8 cellular contexts compared by ENCODE assay signal in the genomic region with DNA sequence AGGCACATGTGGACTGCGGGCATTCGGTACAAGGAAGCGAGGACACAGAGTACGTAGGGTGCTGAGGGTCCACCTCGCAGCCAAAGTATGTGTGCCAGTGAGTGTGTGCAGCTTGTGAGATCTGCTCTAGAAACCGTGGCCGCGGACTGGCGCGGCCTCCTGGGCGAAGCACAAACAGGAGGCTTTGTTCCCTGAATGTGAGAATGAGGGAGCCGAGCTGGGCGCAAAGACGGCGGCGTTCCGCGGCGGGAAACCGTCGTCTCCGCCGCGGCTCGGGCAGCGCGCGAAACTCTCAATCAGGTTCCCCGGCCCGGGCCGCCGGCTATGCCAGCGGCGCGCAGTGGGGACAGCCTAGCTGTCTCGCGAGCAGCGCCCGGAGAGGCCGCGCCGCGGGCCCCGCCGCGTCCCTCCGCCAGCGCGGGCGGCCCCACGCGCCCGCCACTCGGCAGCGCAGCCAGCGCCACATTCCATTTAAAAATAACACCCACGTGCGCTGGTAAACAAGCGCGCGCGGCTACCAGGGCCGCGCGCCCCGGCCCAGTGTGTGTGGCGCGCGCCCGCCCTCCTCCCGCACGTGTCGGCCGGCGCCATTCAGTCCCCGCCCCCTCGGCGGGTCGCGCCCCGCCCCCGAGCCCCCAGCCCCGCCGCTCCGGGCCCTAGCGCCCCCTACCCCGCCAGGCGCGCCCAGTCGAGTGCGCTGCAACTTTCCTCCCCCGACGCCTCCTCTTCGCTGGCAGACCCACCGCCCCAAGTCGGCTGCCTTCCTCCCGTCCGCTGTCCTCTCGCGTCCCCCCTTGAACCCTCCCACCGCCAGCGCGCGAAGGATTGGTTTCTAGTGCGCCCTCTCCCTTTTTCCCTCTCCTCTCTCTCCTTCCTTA. TPM values are rescaled to one million over a fixed set of nuclear protein-coding genes. Genes with fewer than 3 reads are reported as not detected.
A peak's percentile ranks its signal among the peaks of the same experiment; 100 is the strongest.
DNase-seq lines count a peak whose midpoint lies in the region; TF ChIP-seq lines count a peak whose summit lies in the region.

No MANE protein-coding gene starts in this region.

- H3K4me3 ChIP-seq in GM06990 (replicated peaks; ENCODE audit: low read depth, low read length), result peak overlapping the region; percentile 92
- peak overlapping the region; percentile 81 for H3K4me3 ChIP-seq in ovary
- peak overlapping the region; percentile 86 to 97 for H3K4me3 ChIP-seq in tibial artery

- no peak for TF ChIP-seq EP300 in ovary (IDR thresholded peaks at IDR 0.05)

- H3K27me3 ChIP-seq in GM06990 (replicated peaks; ENCODE audit: control insufficient read depth, insufficient read depth, low read length) (peaks cover 3% of the 10 kb centered on the region; the same call in 1 of the 2 replicates), ovary (no peaks in the 10 kb centered on the region), tibial artery (no peaks in the 10 kb centered on the region)

- TF ChIP-seq CTCF in GM06990 (IDR thresholded peaks at IDR 0.05; ENCODE audit: insufficient read depth, low read length, poor library complexity, severe bottlenecking), result no peak
- peak in 1 of 3 donors; percentile 24 for TF ChIP-seq CTCF in ovary (IDR thresholded peaks at IDR 0.05)
- TF ChIP-seq CTCF in tibial artery (IDR thresholded peaks at IDR 0.05), result no peak

- peak overlapping the region; percentile 93 to 99 for H3K27ac ChIP-seq in ovary
- H3K27ac ChIP-seq in tibial artery, result peak overlapping the region; percentile 97 to 99

- H3K36me3 ChIP-seq in GM06990 (ENCODE audit: control insufficient read depth, insufficient read depth, low read length), result no peaks in the 10 kb centered on the region; the same call in 1 of the 2 replicates
- H3K36me3 ChIP-seq in ovary, result no peaks in the 10 kb centered on the region
- H3K36me3 ChIP-seq in tibial artery, result peaks cover 0 to 14% (median 6%) of the 10 kb centered on the region in 3 donors

- WGBS in ovary, 3 donors, result 0 to 1% (median 1%) methylated on average over 53 to 105 of the region's 105 CpGs

- DNase-seq in GM06990 (ENCODE audit: extremely low read depth, insufficient read length) (peak; percentile 73), M059J (ENCODE audit: low read depth) (peak; percentile 65), SW480 (ENCODE audit: low spot score) (peak; percentile 66), cardiac septum (ENCODE audit: low spot score) (peak; percentile 86), ovary (peak; percentile 80 to 89 (median 87)), tibial artery (peak; percentile 78 to 88), GM19238 (ENCODE audit: insufficient read length, low spot score) (no peak)
- DNase-seq in activated naive CD8-positive, alpha-beta T cell treated with anti-CD3 and anti-CD28 coated beads, Interleukin-2, amount 50 U/mL, for 16 hours (ENCODE audit: low read depth, low spot score), result peak; percentile 50

- H3K4me1 ChIP-seq in ovary (ENCODE audit: insufficient read depth) (peaks cover 3% of the 10 kb centered on the region), tibial artery (peaks cover 0 to 27% (median 13%) of the 10 kb centered on the region in 4 donors)

- intact Hi-C loops in cardiac septum (cut with DNase I) (loop anchor here (1.0 to 5.0 kb wide), 6 partner anchors 97 to 537 kb away; a partner anchor contains a TSS), ovary (cut with DNase I) (loop anchor here in 1 of 4 donors (5.0 kb wide), 1 partner anchor 280 kb away; no protein-coding TSS in a partner anchor), tibial artery (cut with DNase I; ENCODE audit: low total_unique reads) (loop anchor here (5.0 to 10.0 kb wide), 2 partner anchors 447 to 825 kb away; a partner anchor contains a TSS)

- no peak for TF ChIP-seq POLR2A in ovary (IDR thresholded peaks at IDR 0.05)

- H3K9me3 ChIP-seq in ovary, result no peaks in the 10 kb centered on the region
- no peaks in the 10 kb centered on the region for H3K9me3 ChIP-seq in tibial artery

RNA-seq across cellular contexts. Expression of a gene that starts 3.0 kb away (rescaled TPM):
- total RNA-seq in M059J (2014; rRNA removed; shearing (Covaris generic)), result 22.9 and 34.1 TPM in 2 replicates
- total RNA-seq in cardiac septum, result 32.1 TPM
- 10 to 100 TPM; 67.1 to 94.8 (median 80.0) TPM for total RNA-seq in ovary
- polyA plus RNA-seq in ovary, result 10 to 100 TPM; 33.4 to 39.2 TPM
